In genomic region chr7:135709508-135709907, GRCh38 we compare ENCODE assay signal across 25 cellular contexts. TPM values are rescaled to one million over a fixed set of nuclear protein-coding genes. Genes with fewer than 3 reads are reported as not detected.
"Had no signal": no experiment of that assay in that cellular context is flagged by ENCODE, and none has a peak within 500 bp of the region (broad histone marks: within the 10 kb centered on the region; RNA-seq: fewer than 3 reads in every experiment).

No MANE protein-coding gene starts in this region.

- H3K4me1 ChIP-seq: lower lobe of right lung, psoas muscle, right lobe of liver had no signal

- H3K36me3 ChIP-seq: lower lobe of right lung, ovary, right lobe of liver, stomach, upper lobe of left lung had no signal

- ATAC-seq: esophagus mucosa; left ventricle myocardium superior; lower lobe of right lung; natural killer cell; psoas muscle; right lobe of liver; stimulated activated effector memory CD8-positive, alpha-beta T cell treated with anti-CD3 and anti-CD28 coated beads, Interleukin-12 subunit alpha, Interleukin-12 subunit beta, amount 100 ng/mL, for 72 hours had no signal

- H3K4me3 ChIP-seq: lower lobe of right lung, ovary, psoas muscle, right lobe of liver, stomach, testis, tibial artery, upper lobe of left lung had no signal

- H3K9me3 ChIP-seq: lower lobe of right lung, ovary, psoas muscle, right lobe of liver, stomach, testis, tibial artery, upper lobe of left lung had no signal

- H3K27ac ChIP-seq: dorsolateral prefrontal cortex, epithelial cell of prostate, lower lobe of right lung, ovary, psoas muscle, right lobe of liver, stomach, testis, upper lobe of left lung had no signal

- DNase-seq: dorsolateral prefrontal cortex; effector CD4-positive, alpha-beta T cell; endodermal cell; hypothalamus; immature natural killer cell; left ventricle myocardium superior; lower lobe of right lung; natural killer cell; occipital lobe; ovary; posterior cingulate gyrus; psoas muscle; retina; right lobe of liver; stimulated activated CD4-positive, alpha-beta T cell treated with anti-CD3 and anti-CD28 coated beads, Interleukin-2, amount 100 ng/mL, for 24 hours; stimulated activated CD4-positive, alpha-beta T cell treated with anti-CD3 and anti-CD28 coated beads, Interleukin-4, amount 100 ng/mL, for 24 hours; stimulated activated naive CD4-positive, alpha-beta T cell treated with Interleukin-2 at 50 U/mL for 16 hours; stomach; testis; tibial artery; upper lobe of left lung had no signal

- H3K27me3 ChIP-seq: ovary, right lobe of liver, testis, tibial artery, upper lobe of left lung had no signal

RNA-seq across cellular contexts. Expression of gene SLC13A4, which starts 18.5 kb away (rescaled TPM):
- polyA plus RNA-seq: immature natural killer cell had no signal

RNA-seq across cellular contexts. Expression of gene FAM180A, which starts 39.1 kb away (rescaled TPM):
- polyA plus RNA-seq: immature natural killer cell, neural cell had no signal
